ENCODE assay signal across 10 cellular contexts in genomic region chr16:51524555-51525373, GRCh38.
A peak's percentile ranks its signal among the peaks of the same experiment; 100 is the strongest.
DNase-seq lines count a peak whose midpoint lies in the region; ATAC-seq and TF ChIP-seq lines count a peak whose summit lies in the region.
"Had no signal": no experiment of that assay in that cellular context is flagged by ENCODE, and none has a peak within 500 bp of the region (broad histone marks: within the 10 kb centered on the region; RNA-seq: fewer than 3 reads in every experiment).

No MANE protein-coding gene starts in this region.

- H3K79me2 ChIP-seq in mammary epithelial cell (ENCODE audit: insufficient read depth, low read length): no peaks in the 10 kb centered on the region

- no peak for TF ChIP-seq POLR2A in IMR-90 (IDR thresholded peaks at IDR 0.05; ENCODE audit: low read depth, low read length)

- H2AK9ac ChIP-seq in IMR-90 (replicated peaks; ENCODE audit: low read depth, low read length, poor library complexity): no peak overlapping the region

- H2BK20ac ChIP-seq in IMR-90 (ENCODE audit: low read depth, low read length): peak overlapping the region; percentile 85

- dilution Hi-C loops in IMR-90 (cut with HindIII; ENCODE audit: low sequenced_read_pairs, unreplicated experiment) (no loop called here), mammary epithelial cell (cut with HindIII; ENCODE audit: low sequenced_read_pairs) (no loop called here)

- H3K9ac ChIP-seq in IMR-90 (ENCODE audit: low read depth, low read length) (no peak overlapping the region), mammary epithelial cell (ENCODE audit: insufficient read depth, low read length) (no peak overlapping the region)

- H2BK5ac ChIP-seq in IMR-90 (ENCODE audit: low read depth, low read length, poor library complexity, severe bottlenecking): no peak overlapping the region

- peak overlapping the region; percentile 3 for H2AFZ ChIP-seq in IMR-90 (replicated peaks; ENCODE audit: low read length, poor library complexity)
- H2AFZ ChIP-seq in mammary epithelial cell (ENCODE audit: low read depth, low read length): no peak overlapping the region

- H4K91ac ChIP-seq in IMR-90 (ENCODE audit: insufficient read depth, low read depth, low read length): no peak overlapping the region; the same call in 1 of the 2 replicates

- H3K4me2 ChIP-seq in IMR-90 (ENCODE audit: low read depth, low read length) (no peak overlapping the region), mammary epithelial cell (ENCODE audit: insufficient read depth, low read depth, low read length) (no peak overlapping the region)

- peak overlapping the region; percentile 73 for H2BK120ac ChIP-seq in IMR-90 (ENCODE audit: low read depth, low read length)

- no peak overlapping the region for H3K56ac ChIP-seq in IMR-90 (ENCODE audit: extremely low read depth, insufficient read depth, low read length)

- ATAC-seq in IMR-90 (ENCODE audit: low read depth) (peak; percentile 75), left lobe of liver (peak; percentile 82), HG03175 (IDR thresholded peaks at IDR 0.05; ENCODE audit: unreplicated experiment) (no peak)

- no peak overlapping the region for H3K18ac ChIP-seq in IMR-90 (ENCODE audit: low read depth, low read length)

- H3K4me1 ChIP-seq in IMR-90 (ENCODE audit: control insufficient read depth, insufficient read depth, low read length) (peaks cover 9% of the 10 kb centered on the region), mammary epithelial cell (ENCODE audit: insufficient read depth, low read length) (no peaks in the 10 kb centered on the region)

- CTCF ChIA-PET in IMR-90 (lab: Yijun Ruan, JAX) (interaction anchor here (0.6 to 1.2 kb wide), 4 partner anchors 12 to 392 kb away, joined by 3 to 4 read pairs (median 3); no protein-coding TSS in a partner anchor), mammary epithelial cell (lab: Charles Lee; ENCODE audit: low non-redundant PET) (no interaction called here)

- intact Hi-C loops in IMR-90 (cut with micrococcal nuclease): no loop called here
- intact Hi-C loops in mammary epithelial cell (cut with micrococcal nuclease): no loop called here

- in situ Hi-C loops in IMR-90 (cut with MboI; ENCODE audit: low sequenced_read_pairs): no loop called here
- in situ Hi-C loops in mammary epithelial cell (cut with MboI; ENCODE audit: low sequenced_read_pairs in 2 of 2): no loop called here

- DNase-seq in AG08396 (ENCODE audit: low spot score) (peak; percentile 59), IMR-90 (peak; percentile 75), mammary epithelial cell (peak; percentile 52), left lobe of liver (ENCODE audit: low spot score) (peak; percentile 78), RPMI8226 (no peak), T1000 (lab: John Stamatoyannopoulos, UW) (no peak)
- DNase-seq in activated effector memory CD4-positive, alpha-beta T cell treated with anti-CD3 and anti-CD28 coated beads, Interleukin-2, amount 50 U/mL, for 16 hours: no peak
- DNase-seq: GOT3 had no signal

- no peak overlapping the region for H3K4me3 ChIP-seq in IMR-90 (ENCODE audit: insufficient read depth, low read depth, low read length)
- H3K4me3 ChIP-seq in mammary epithelial cell (replicated peaks in 1 of 3; ENCODE audit: insufficient read depth in 1 of 3, low read depth in 2 of 3, low read length in 3 of 3): no peak overlapping the region
- H3K4me3 ChIP-seq: ovary had no signal

- WGBS in IMR-90 (ENCODE audit: extremely low coverage in 2 of 2, insufficient read length in 1 of 2), 2 experiments: 60% methylated on average over 1 of the region's 6 CpGs; no CpG with 5 or more reads in 1 of the 2 experiments
- WGBS in mammary epithelial cell (ENCODE audit: low coverage, missing lambda C conversion rate): 20% methylated on average over 6 of the region's 6 CpGs

- peak overlapping the region; percentile 67 for H3K4ac ChIP-seq in IMR-90 (ENCODE audit: low read depth, low read length)

- H3K27me3 ChIP-seq in IMR-90 (ENCODE audit: control insufficient read depth, insufficient read depth, low read length): no peaks in the 10 kb centered on the region
- H3K27me3 ChIP-seq in mammary epithelial cell (ENCODE audit: insufficient read depth, low read length): no peaks in the 10 kb centered on the region
- H3K27me3 ChIP-seq: ovary had no signal

- 0 out of 3 replicates have a peak overlapping the region, but pooled peaks have one; percentile 20 for H2BK15ac ChIP-seq in IMR-90 (ENCODE audit: low read depth, low read length)

- peak overlapping the region in 1 of 2 experiments; percentile 16; a peak in 1 of 4 replicates for H4K8ac ChIP-seq in IMR-90 (ENCODE audit: low read depth in 2 of 2, low read length in 2 of 2)

- H3K9me1 ChIP-seq in IMR-90 (ENCODE audit: insufficient read depth, low read length): peaks cover 5% of the 10 kb centered on the region; the same call in 1 of the 2 replicates

- H4K20me1 ChIP-seq in IMR-90 (ENCODE audit: insufficient read depth, low read length): no peaks in the 10 kb centered on the region
- no peaks in the 10 kb centered on the region for H4K20me1 ChIP-seq in mammary epithelial cell (ENCODE audit: insufficient read depth, low read length)

- TF ChIP-seq CTCF in IMR-90 (conservative IDR thresholded peaks at IDR 0.05; ENCODE audit: low read depth, low read length) (0 out of 2 replicates have a peak, but pooled peaks have one; percentile 10), mammary epithelial cell (conservative IDR thresholded peaks at IDR 0.05 in 1 of 2, IDR thresholded peaks at IDR 0.05 in 1 of 2; ENCODE audit: extremely low read depth in 1 of 2, insufficient read depth in 1 of 2, low read depth in 1 of 2, low read length in 2 of 2) (peak in 1 of 2 donors; percentile 48)

- BruUV-seq in IMR-90 (replicated peaks; lab: Mats Ljungman, UMichigan): no TSS peak
- BruUV-seq in mammary epithelial cell (replicated peaks; lab: Mats Ljungman, UMichigan): no TSS peak

- H3K79me1 ChIP-seq in IMR-90 (ENCODE audit: low read depth in 1 of 2, low read length in 2 of 2): no peaks in the 10 kb centered on the region

- POLR2A ChIA-PET in IMR-90 (lab: Charles Lee; ENCODE audit: unreplicated experiment): no interaction called here

- TF ChIP-seq RAD21 in IMR-90 (IDR thresholded peaks at IDR 0.05; ENCODE audit: low read length): 0 out of 2 replicates have a peak, but pooled peaks have one; percentile 9

- H3K27ac ChIP-seq in IMR-90 (ENCODE audit: insufficient read depth, low read length) (no peak overlapping the region), mammary epithelial cell (ENCODE audit: insufficient read depth, low read depth, low read length) (no peak overlapping the region)
- H3K27ac ChIP-seq: ovary had no signal

- H3K36me3 ChIP-seq in IMR-90 (ENCODE audit: control insufficient read depth, insufficient read depth, low read length) (no peaks in the 10 kb centered on the region), mammary epithelial cell (ENCODE audit: insufficient read depth, low read length) (no peaks in the 10 kb centered on the region)
- H3K36me3 ChIP-seq: ovary had no signal

- no peak overlapping the region for H3K23ac ChIP-seq in IMR-90 (ENCODE audit: low read depth, low read length)

- H2AK5ac ChIP-seq in IMR-90 (ENCODE audit: low read depth, low read length): peak overlapping the region; percentile 61

- no peaks in the 10 kb centered on the region for H3K9me3 ChIP-seq in IMR-90 (ENCODE audit: control insufficient read depth, insufficient read depth, low read length)
- no peaks in the 10 kb centered on the region for H3K9me3 ChIP-seq in mammary epithelial cell (replicated peaks; ENCODE audit: insufficient read depth, low read length)
- H3K9me3 ChIP-seq: ovary had no signal

- peak overlapping the region; percentile 3; the same call in 1 of the 2 replicates for H4K5ac ChIP-seq in IMR-90 (ENCODE audit: low read depth, low read length)

- H3K14ac ChIP-seq in IMR-90 (replicated peaks; ENCODE audit: low read depth, low read length): peak overlapping the region; percentile 58; the same call in 1 of the 2 replicates

TF ChIP-seq in IMR-90, 13 proteins besides CTCF, POLR2A, EP300 and RAD21:
- TF ChIP-seq FOS (IDR thresholded peaks at IDR 0.05; ENCODE audit: low read depth, low read length): peak; percentile 28; the same call in 1 of the 2 replicates
- no peak for TF ChIP-seq BHLHE40 (IDR thresholded peaks at IDR 0.05; ENCODE audit: low read depth, low read length)

Comparison
In these comparisons a context has a peak if more than half of its experiments do, and no peak if none do; other contexts are left out.
1. DNase-seq: peak in AG08396 (single experiment), IMR-90 (single experiment), mammary epithelial cell (single experiment) and left lobe of liver (single experiment); none in RPMI8226 (single experiment), T1000 (single experiment) and activated effector memory CD4-positive, alpha-beta T cell treated with anti-CD3 and anti-CD28 coated beads, Interleukin-2, amount 50 U/mL, for 16 hours (single experiment).